In the genomic region with DNA sequence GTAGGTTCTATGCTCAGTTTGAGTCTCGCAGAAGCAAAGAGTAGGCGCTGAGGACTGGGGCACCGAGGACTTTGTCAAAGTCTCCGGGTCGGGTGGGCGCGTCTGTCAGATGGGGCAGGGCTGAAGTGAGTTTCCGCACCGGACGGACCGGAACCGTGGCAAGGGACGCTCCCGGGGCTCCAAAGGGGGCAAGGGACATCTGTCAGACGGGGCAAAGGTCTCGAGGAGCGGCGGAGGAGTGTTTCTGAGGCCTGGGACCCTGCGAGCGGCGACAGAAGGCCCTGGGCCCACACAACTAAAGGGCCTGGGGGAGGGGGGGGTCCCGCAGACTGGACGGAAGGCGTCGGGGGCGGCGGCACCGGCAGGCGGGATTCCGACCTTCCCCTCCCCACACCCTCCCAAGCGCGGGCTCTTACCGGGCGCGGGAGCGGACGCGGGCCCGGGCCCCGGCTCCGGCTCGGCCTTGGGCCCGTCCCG, we compare ENCODE assay signal across 9 cellular contexts. TPM values are rescaled to one million over a fixed set of nuclear protein-coding genes. Genes with fewer than 3 reads are reported as not detected.
DNase-seq lines count a peak whose midpoint lies in the region; ATAC-seq, FAIRE-seq and TF ChIP-seq lines count a peak whose summit lies in the region.
"Had no signal": no experiment of that assay in that cellular context is flagged by ENCODE, and none has a peak within 500 bp of the region (broad histone marks: within the 10 kb centered on the region; RNA-seq: fewer than 3 reads in every experiment).

No MANE protein-coding gene starts in this region.

- TF ChIP-seq POLR2A in HCT116 (IDR thresholded peaks at IDR 0.05; ENCODE audit: borderline replicate concordance, extremely low read depth, insufficient read depth, insufficient read length) = no peak

- ATAC-seq in HCT116 (peak; percentile 21), right cardiac atrium (no peak), GM21515 (IDR thresholded peaks at IDR 0.05; ENCODE audit: unreplicated experiment) (no peak), GM21528 (IDR thresholded peaks at IDR 0.05; ENCODE audit: low FRiP score, unreplicated experiment) (no peak), omental fat pad (ENCODE audit: low FRiP score) (no peak)

- H3K36me3 ChIP-seq in HCT116 (ENCODE audit: control insufficient read depth in 1 of 2, insufficient read depth in 2 of 2, low read length in 2 of 2) (peaks cover 4 to 16% of the 10 kb centered on the region in 2 experiments; a peak in 2 of 4 replicates), small intestine (ENCODE audit: control insufficient read depth in 2 of 2, insufficient read depth in 2 of 2, low read length in 2 of 2) (peaks cover 3 to 4% of the 10 kb centered on the region in 2 donors)

- DNase-seq in HCT116 (ENCODE audit: low read depth, low spot score) (no peak), right cardiac atrium (peak in 2 of 3 donors; percentile 58 to 65), small intestine (peak; percentile 40), omental fat pad (ENCODE audit: low spot score) (no peak)
- DNase-seq in activated CD8-positive, alpha-beta memory T cell treated with anti-CD3 and anti-CD28 coated beads, Interleukin-2, amount 50 U/mL, for 48 hours = peak; percentile 73

- no peaks in the 10 kb centered on the region for H3K9me2 ChIP-seq in HCT116 (ENCODE audit: insufficient read depth)

- CTCF ChIA-PET in HCT116 (lab: Charles Lee) = interaction anchor here (1.3 kb wide), 2 partner anchors 13 to 124 kb away, joined by 5 to 6 read pairs; a partner anchor contains a TSS

- H3K4me2 ChIP-seq in HCT116 (ENCODE audit: low read length) = peak overlapping the region; percentile 85

- POLR2A ChIA-PET in HCT116 (lab: Charles Lee) = interaction anchor here (1.3 to 1.5 kb wide), 2 partner anchors 13 to 20 kb away, joined by 5 to 10 read pairs; a partner anchor contains a TSS

- no peak overlapping the region for H2AFZ ChIP-seq in HCT116 (ENCODE audit: low read depth, low read length, poor library complexity, severe bottlenecking)

- WGBS in right cardiac atrium = under 1% methylated on average over 44 of the region's 44 CpGs
- 0 to 1% (median 0%) methylated on average over 21 to 44 of the region's 44 CpGs for WGBS in small intestine, 3 donors

- H3K27me3 ChIP-seq in HCT116 (ENCODE audit: insufficient read depth, low read length) (no peaks in the 10 kb centered on the region), right cardiac atrium (ENCODE audit: control insufficient read depth, insufficient read depth) (no peaks in the 10 kb centered on the region), small intestine (ENCODE audit: control insufficient read depth in 2 of 2, insufficient read depth in 2 of 2, low read length in 2 of 2) (no peaks in the 10 kb centered on the region)

- no peak for TF ChIP-seq RAD21 in HCT116 (IDR thresholded peaks at IDR 0.05; ENCODE audit: low read depth)

- H4K20me1 ChIP-seq in HCT116 (ENCODE audit: insufficient read depth) = no peaks in the 10 kb centered on the region

- H3K9ac ChIP-seq in HCT116 (ENCODE audit: low read length) = peak overlapping the region; percentile 87

- H3K9me3 ChIP-seq in HCT116 (ENCODE audit: control insufficient read depth in 1 of 2, insufficient read depth in 1 of 2, low read depth in 1 of 2, low read length in 2 of 2) = no peaks in the 10 kb centered on the region
- H3K9me3 ChIP-seq in right cardiac atrium (ENCODE audit: control insufficient read depth, low read length) = no peaks in the 10 kb centered on the region
- H3K9me3 ChIP-seq in small intestine (ENCODE audit: control insufficient read depth, low read depth) = no peaks in the 10 kb centered on the region

- intact Hi-C loops in HCT116 (cut with micrococcal nuclease) = no loop called here
- intact Hi-C loops in right cardiac atrium (cut with DNase I) = no loop called here

- BruUV-seq in HCT116 (replicated peaks; lab: Mats Ljungman, UMichigan) = no TSS peak

- TF ChIP-seq CTCF in C4-2B (conservative IDR thresholded peaks at IDR 0.05) (no peak), HCT116 (IDR thresholded peaks at IDR 0.05 in 2 of 3, conservative IDR thresholded peaks at IDR 0.05 in 1 of 3; ENCODE audit: borderline replicate concordance in 1 of 3, insufficient read depth in 1 of 3, low read depth in 2 of 3, low read length in 2 of 3) (no peak), omental fat pad (IDR thresholded peaks at IDR 0.05) (no peak)

- peak overlapping the region; percentile 80 for H3K27ac ChIP-seq in C4-2B
- peak overlapping the region; percentile 67 for H3K27ac ChIP-seq in HCT116 (ENCODE audit: low read depth, low read length)
- no peak overlapping the region for H3K27ac ChIP-seq in right cardiac atrium (ENCODE audit: low read length)
- H3K27ac ChIP-seq in small intestine (ENCODE audit: low read depth in 1 of 2, low read length in 1 of 2) = peak overlapping the region; percentile 26 to 60

- no peak for FAIRE-seq in small intestine (lab: Jason Lieb, UNC)

- RAD21 ChIA-PET in HCT116 (lab: Charles Lee; ENCODE audit: low non-redundant PET in 1 of 2, low total read pairs in 2 of 2, uncharacterized antibody in 2 of 2, unreplicated experiment in 2 of 2) = no interaction called here

- H3K4me1 ChIP-seq in HCT116 (ENCODE audit: control insufficient read depth in 1 of 2, insufficient read depth in 2 of 2, low read length in 2 of 2) (peaks cover 18 to 25% of the 10 kb centered on the region in 2 experiments), right cardiac atrium (ENCODE audit: control insufficient read depth, insufficient read depth, low read length) (peaks cover 11% of the 10 kb centered on the region), small intestine (ENCODE audit: control insufficient read depth in 2 of 2, insufficient read depth in 1 of 2, low read depth in 1 of 2, low read length in 1 of 2) (peaks cover 3 to 6% of the 10 kb centered on the region in 2 donors)

- peak overlapping the region; percentile 71 to 91 for H3K4me3 ChIP-seq in HCT116 (replicated peaks in 1 of 2; ENCODE audit: low read depth in 1 of 2, low read length in 2 of 2)
- H3K4me3 ChIP-seq in right cardiac atrium (ENCODE audit: low read length) = peak overlapping the region; percentile 95
- H3K4me3 ChIP-seq in small intestine (ENCODE audit: low read depth in 1 of 2, low read length in 2 of 2) = peak overlapping the region; percentile 93 to 95

- peaks cover 48% of the 10 kb centered on the region for H3K79me2 ChIP-seq in HCT116 (ENCODE audit: insufficient read depth, low read length)

TF ChIP-seq in HCT116, 20 proteins besides CTCF, POLR2A, EP300 and RAD21:
- TF ChIP-seq ZFX (IDR thresholded peaks at IDR 0.05) = peak; percentile 60; the same call in 1 of the 2 replicates
- no peak for TF ChIP-seq ELF1 (IDR thresholded peaks at IDR 0.05; ENCODE audit: borderline replicate concordance, low read depth)
- TF ChIP-seq, protein P1, sequence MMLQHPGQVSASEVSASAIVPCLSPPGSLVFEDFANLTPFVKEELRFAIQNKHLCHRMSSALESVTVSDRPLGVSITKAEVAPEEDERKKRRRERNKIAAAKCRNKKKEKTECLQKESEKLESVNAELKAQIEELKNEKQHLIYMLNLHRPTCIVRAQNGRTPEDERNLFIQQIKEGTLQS (IDR thresholded peaks at IDR 0.05) = no peak

RNA-seq across cellular contexts. Expression of a gene that starts 13.3 kb away (rescaled TPM):
- total RNA-seq in HCT116 (2021; ENCODE audit: unreplicated experiment) (106 TPM), right cardiac atrium (100 to 1,000 TPM in 1 of 4 donors, 10 to 100 TPM in 3; 64.4 to 106 (median 86.1) TPM), omental fat pad (100 to 1,000 TPM in 1 of 4 donors, 10 to 100 TPM in 3; 52.2 to 141 (median 79.5) TPM)
- polyA plus RNA-seq in HCT116 (2012) = 84.8 and 106 TPM in 2 replicates
- polyA plus RNA-seq in right cardiac atrium (66.5 TPM), small intestine (100 to 1,000 TPM in 1 of 3 donors, 10 to 100 TPM in 2; 40.4 to 134 (median 94.2) TPM)

RNA-seq across cellular contexts. Expression of a gene that starts 17.7 kb away (rescaled TPM):
- total RNA-seq in HCT116 (2021; ENCODE audit: unreplicated experiment) (28.4 TPM), right cardiac atrium (10 to 100 TPM; 28.9 to 36.5 (median 33.3) TPM), omental fat pad (10 to 100 TPM; 17.4 to 41.8 (median 33.6) TPM)
- polyA plus RNA-seq in HCT116 (2012) = 13.8 and 16.3 TPM in 2 replicates
- polyA plus RNA-seq in right cardiac atrium (28.0 TPM), small intestine (10 to 100 TPM in 2 of 3 donors, 1 to 10 TPM in 1; 7.0 to 18.0 (median 13.0) TPM)

RNA-seq across cellular contexts. Expression of a gene that starts 32.3 kb away (rescaled TPM):
- 0.57 TPM for total RNA-seq in HCT116 (2021; ENCODE audit: unreplicated experiment)
- not detected in 2 replicates for polyA plus RNA-seq in HCT116 (2012)
- 1 to 10 TPM in 2 of 4 donors, under 1 TPM in 2; 0.68 to 2.5 (median 1.3) TPM for total RNA-seq in right cardiac atrium
- polyA plus RNA-seq in right cardiac atrium = 0.66 TPM
- polyA plus RNA-seq in small intestine = 1 to 10 TPM; 1.3 to 8.1 (median 2.6) TPM
- 1 to 10 TPM; 2.0 to 6.9 (median 3.6) TPM for total RNA-seq in omental fat pad

RNA-seq across cellular contexts. Expression of a gene that starts 47.2 kb away (rescaled TPM):
- total RNA-seq in HCT116 (2021; ENCODE audit: unreplicated experiment) = not detected
- polyA plus RNA-seq in HCT116 (2012) = not detected in 2 replicates
- total RNA-seq in right cardiac atrium = not detected
- polyA plus RNA-seq in right cardiac atrium = not detected
- polyA plus RNA-seq in small intestine = under 1 TPM in 1 of 3 donors, not detected in 2; 0.54 TPM
- total RNA-seq in omental fat pad = not detected
- total RNA-seq: renal cortical epithelial cell had no signal

RNA-seq across cellular contexts. Expression of a gene that starts 52.5 kb away (rescaled TPM):
- total RNA-seq in HCT116 (2021; ENCODE audit: unreplicated experiment) (50.6 TPM), right cardiac atrium (10 to 100 TPM; 17.1 to 24.9 (median 21.4) TPM), omental fat pad (10 to 100 TPM; 17.5 to 45.6 (median 22.8) TPM)
- 16.5 and 18.4 TPM in 2 replicates for polyA plus RNA-seq in HCT116 (2012)
- polyA plus RNA-seq in right cardiac atrium (9.3 TPM), small intestine (10 to 100 TPM; 14.1 to 21.7 (median 16.2) TPM)

Comparison
In these comparisons a context has a peak if more than half of its experiments do, and no peak if none do; other contexts are left out.
1. DNase-seq: peak in activated CD8-positive, alpha-beta memory T cell treated with anti-CD3 and anti-CD28 coated beads, Interleukin-2, amount 50 U/mL, for 48 hours (single experiment), right cardiac atrium (2 of 3) and small intestine (single experiment); none in HCT116 (single experiment) and omental fat pad (single experiment).
2. Peak in every context shown above with its lines, with median percentiles within 50 percentile points of each other: H3K4me3 ChIP-seq.